ENCODE assay signal across 32 cellular contexts in the genomic region with DNA sequence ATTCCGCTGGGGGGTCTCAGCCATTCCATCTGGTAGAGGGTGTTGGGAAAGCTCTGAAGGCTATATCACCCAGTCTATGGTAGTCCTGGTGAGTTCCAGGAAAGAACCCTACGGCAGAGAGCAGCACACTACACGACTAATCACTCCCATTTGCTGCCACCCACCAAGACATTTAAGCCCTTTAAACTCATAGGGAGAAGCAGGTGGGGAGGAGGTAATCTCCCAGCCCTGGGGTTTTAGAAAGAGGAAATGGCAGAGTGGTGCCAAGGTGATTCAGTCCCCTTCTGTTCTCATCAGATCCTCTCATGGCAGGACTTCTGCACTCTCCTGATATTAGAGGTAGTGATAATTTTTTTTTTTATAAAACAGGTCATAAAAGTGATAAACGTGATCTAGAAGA. TPM values are rescaled to one million over a fixed set of nuclear protein-coding genes. Genes with fewer than 3 reads are reported as not detected.
"Had no signal": no experiment of that assay in that cellular context is flagged by ENCODE, and none has a peak within 500 bp of the region (broad histone marks: within the 10 kb centered on the region; RNA-seq: fewer than 3 reads in every experiment).

No MANE protein-coding gene starts in this region.

- H3K4me3 ChIP-seq: esophagus muscularis mucosa, gastroesophageal sphincter, heart left ventricle, hepatocyte, lung, prostate gland, right atrium auricular region, smooth muscle cell, suprapubic skin, transverse colon, vagina had no signal

- DNase-seq: effector CD8-positive, alpha-beta T cell; endodermal cell; foreskin keratinocyte; heart left ventricle; kidney; natural killer cell; occipital lobe; stimulated activated CD4-positive, alpha-beta T cell treated with anti-CD3 and anti-CD28 coated beads, Interleukin-12 subunit alpha, Interleukin-12 subunit beta, amount 100 ng/mL, for 4 hours; stimulated activated CD4-positive, alpha-beta T cell treated with anti-CD3 and anti-CD28 coated beads, Interleukin-1b, Interleukin-23, amount 100 ng/mL, for 48 hours; stimulated activated CD4-positive, alpha-beta T cell treated with anti-CD3 and anti-CD28 coated beads, Interleukin-4, amount 100 ng/mL, for 1 hour; stimulated activated CD8-positive, alpha-beta memory T cell treated with anti-CD3 and anti-CD28 coated beads, Interleukin-4, amount 100 ng/mL, for 48 hours; stimulated activated naive CD4-positive, alpha-beta T cell; stimulated activated naive CD8-positive, alpha-beta T cell treated with anti-CD3 and anti-CD28 coated beads, Interleukin-15, amount 100 ng/mL, for 72 hours; transverse colon had no signal

- H2AFZ ChIP-seq: hepatocyte, parathyroid adenoma had no signal

- H3K4me2 ChIP-seq: hepatocyte, smooth muscle cell had no signal

- H3K27ac ChIP-seq: esophagus muscularis mucosa, foreskin keratinocyte, gastroesophageal sphincter, heart left ventricle, hepatocyte, parathyroid adenoma, prostate gland, right atrium auricular region, suprapubic skin, transverse colon, vagina had no signal

- H3K79me2 ChIP-seq: hepatocyte had no signal

- FAIRE-seq: endothelial cell of umbilical vein, kidney had no signal

- ATAC-seq: foreskin keratinocyte; gastroesophageal sphincter; heart left ventricle; left lobe of liver; natural killer cell; sciatic nerve; stimulated activated naive CD8-positive, alpha-beta T cell treated with anti-CD3 and anti-CD28 coated beads, Interleukin-15, amount 100 ng/mL, for 72 hours had no signal

- H3K27me3 ChIP-seq: hepatocyte, right atrium auricular region, vagina had no signal

- H3K9me3 ChIP-seq: esophagus muscularis mucosa, gastroesophageal sphincter, heart left ventricle, prostate gland, right atrium auricular region, suprapubic skin, transverse colon, vagina had no signal

- H3K4me1 ChIP-seq: esophagus muscularis mucosa, foreskin keratinocyte, gastroesophageal sphincter, heart left ventricle, parathyroid adenoma, prostate gland, right atrium auricular region, suprapubic skin, transverse colon, vagina had no signal

- H3K36me3 ChIP-seq: esophagus muscularis mucosa, gastroesophageal sphincter, heart left ventricle, prostate gland, right atrium auricular region, suprapubic skin, transverse colon, vagina had no signal

RNA-seq across cellular contexts. Expression of gene VWA5B2, which starts 10.6 kb away (rescaled TPM):
- total RNA-seq: endothelial cell of umbilical vein, epithelial cell of proximal tubule, fibroblast of lung, foreskin keratinocyte, heart left ventricle, right atrium auricular region, smooth muscle cell, ureter had no signal
- polyA plus RNA-seq: fibroblast of lung, foreskin keratinocyte, smooth muscle cell had no signal

RNA-seq across cellular contexts. Expression of gene CAMK2N2, which starts 42.5 kb away (rescaled TPM):
- total RNA-seq: endothelial cell of umbilical vein, esophagus muscularis mucosa, gastroesophageal sphincter, hepatocyte, liver, mononuclear cell, right atrium auricular region, smooth muscle cell, suprapubic skin, transverse colon, ureter, vagina had no signal
- polyA plus RNA-seq: smooth muscle cell had no signal
